Comparison of ENCODE assay signal across 24 cellular contexts in genomic region chrX:143642426-143642825, GRCh38. TPM values are rescaled to one million over a fixed set of nuclear protein-coding genes. Genes with fewer than 3 reads are reported as not detected.
"Had no signal": no experiment of that assay in that cellular context is flagged by ENCODE, and none has a peak within 500 bp of the region (broad histone marks: within the 10 kb centered on the region; RNA-seq: fewer than 3 reads in every experiment).

No MANE protein-coding gene starts in this region.

- H3K36me3 Mint-ChIP-seq: memory B cell; natural killer cell; stimulated activated effector memory CD8-positive, alpha-beta T cell treated with anti-CD3 and anti-CD28 coated beads, Interleukin-12 subunit alpha, Interleukin-12 subunit beta, amount 100 ng/mL, for 72 hours; type B pancreatic cell had no signal

- H3K27me3 Mint-ChIP-seq: memory B cell, type B pancreatic cell had no signal

- H3K36me3 ChIP-seq: esophagus squamous epithelium, pancreas, right atrium auricular region, stomach, tibial artery had no signal

- H3K9me3 ChIP-seq: esophagus squamous epithelium, pancreas, right atrium auricular region, stomach, tibial artery had no signal

- H3K4me1 ChIP-seq: esophagus squamous epithelium, pancreas, right atrium auricular region, stomach, tibial artery had no signal

- H3K4me3 Mint-ChIP-seq: memory B cell; natural killer cell; stimulated activated effector memory CD8-positive, alpha-beta T cell treated with anti-CD3 and anti-CD28 coated beads, Interleukin-12 subunit alpha, Interleukin-12 subunit beta, amount 100 ng/mL, for 72 hours; type B pancreatic cell had no signal

- H3K27me3 ChIP-seq: esophagus squamous epithelium, pancreas, right atrium auricular region, stomach, tibial artery had no signal

- H3K9me3 Mint-ChIP-seq: memory B cell; natural killer cell; stimulated activated effector memory CD8-positive, alpha-beta T cell treated with anti-CD3 and anti-CD28 coated beads, Interleukin-12 subunit alpha, Interleukin-12 subunit beta, amount 100 ng/mL, for 72 hours; type B pancreatic cell had no signal

- H3K4me1 Mint-ChIP-seq: memory B cell; natural killer cell; stimulated activated effector memory CD8-positive, alpha-beta T cell treated with anti-CD3 and anti-CD28 coated beads, Interleukin-12 subunit alpha, Interleukin-12 subunit beta, amount 100 ng/mL, for 72 hours had no signal

- FAIRE-seq: endothelial cell of umbilical vein, keratinocyte had no signal

- H3K27ac Mint-ChIP-seq: memory B cell; natural killer cell; stimulated activated effector memory CD8-positive, alpha-beta T cell treated with anti-CD3 and anti-CD28 coated beads, Interleukin-12 subunit alpha, Interleukin-12 subunit beta, amount 100 ng/mL, for 72 hours; type B pancreatic cell had no signal

- ATAC-seq: left lobe of liver; natural killer cell; pancreas; sciatic nerve; stimulated activated effector memory CD8-positive, alpha-beta T cell treated with anti-CD3 and anti-CD28 coated beads, Interleukin-12 subunit alpha, Interleukin-12 subunit beta, amount 100 ng/mL, for 72 hours had no signal

- H3K27ac ChIP-seq: coronary artery, esophagus squamous epithelium, pancreas, right atrium auricular region, stomach, tibial artery had no signal

- H3K4me3 ChIP-seq: coronary artery, esophagus squamous epithelium, lung, pancreas, right atrium auricular region, stomach, tibial artery had no signal

- DNase-seq: dermis blood vessel endothelial cell; effector memory CD4-positive, alpha-beta T cell; erythroblast; esophagus squamous epithelium; foreskin melanocyte; hypothalamus; natural killer cell; occipital lobe; pancreas; stimulated activated CD4-positive, alpha-beta T cell treated with anti-CD3 and anti-CD28 coated beads, Interleukin-2, amount 100 ng/mL, for 24 hours; stimulated activated CD4-positive, alpha-beta T cell treated with anti-CD3 and anti-CD28 coated beads, Interleukin-4, amount 100 ng/mL, for 24 hours; stimulated activated naive CD4-positive, alpha-beta T cell treated with Interleukin-2 at 50 U/mL for 16 hours; stomach; tibial artery had no signal

RNA-seq across cellular contexts. Expression of gene SLITRK4, which starts 6.5 kb away (rescaled TPM):
- total RNA-seq: left lobe of liver had no signal
- polyA plus RNA-seq: keratinocyte had no signal
